Comparison of ENCODE assay signal across 9 cellular contexts in the genomic region with DNA sequence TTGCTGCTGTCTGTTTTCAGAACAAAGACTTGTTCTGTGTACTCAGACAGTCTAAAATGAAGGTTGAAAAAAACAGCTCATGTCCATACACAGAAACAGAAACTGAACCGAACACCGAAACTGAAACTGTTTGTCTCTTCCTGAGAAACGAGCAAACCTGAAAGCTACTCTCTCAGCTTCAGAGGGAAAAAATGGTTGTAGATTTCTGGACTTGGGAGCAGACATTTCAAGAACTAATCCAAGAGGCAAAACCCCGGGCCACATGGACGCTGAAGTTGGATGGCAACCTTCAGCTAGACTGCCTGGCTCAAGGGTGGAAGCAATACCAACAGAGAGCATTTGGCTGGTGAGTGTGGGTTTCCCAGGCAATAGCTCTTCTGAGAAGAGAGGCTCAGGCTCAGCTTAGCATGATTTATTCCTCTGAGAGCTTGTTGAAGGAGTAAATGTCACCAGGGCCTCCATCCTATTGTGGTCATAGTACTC. TPM values are rescaled to one million over a fixed set of nuclear protein-coding genes. Genes with fewer than 3 reads are reported as not detected.
A peak's percentile ranks its signal among the peaks of the same experiment; 100 is the strongest.
DNase-seq lines count a peak whose midpoint lies in the region; ATAC-seq, FAIRE-seq and TF ChIP-seq lines count a peak whose summit lies in the region.
"Had no signal": no experiment of that assay in that cellular context is flagged by ENCODE, and none has a peak within 500 bp of the region (broad histone marks: within the 10 kb centered on the region; RNA-seq: fewer than 3 reads in every experiment).

TSS of gene RTP4 (plus strand) at position 135 of the 483 bp plus-strand sequence. CDS start at position 192, 57 bp downstream.

- H3K27ac ChIP-seq in KOPT-K1 (ENCODE audit: low read depth, low read length, poor library complexity, severe bottlenecking) = peak within 1 kb of the TSS; percentile 94
- H3K27ac ChIP-seq: cardiac muscle cell had no signal

- DNase-seq in GM04503 (ENCODE audit: low read depth) = peak; percentile 44
- DNase-seq in activated CD8-positive, alpha-beta memory T cell treated with anti-CD3 and anti-CD28 coated beads, Interleukin-2, amount 50 U/mL, for 4 hours = peak; percentile 15
- DNase-seq in neural crest cell (ENCODE audit: low read depth, low spot score) = no peak
- DNase-seq in urothelium cell line (ENCODE audit: low spot score) = peak; percentile 22
- no peak for DNase-seq in NCI-H2171 treated with DMSO at 0.1 percent for 48 hours (lab: John Stamatoyannopoulos, UW)

- no peaks in the 10 kb centered on the region for H3K9me3 ChIP-seq in KOPT-K1 (ENCODE audit: insufficient read depth, low read length, poor library complexity, severe bottlenecking)

- H3K36me3 ChIP-seq in KOPT-K1 (ENCODE audit: insufficient read depth, low read length) = peaks cover 26% of the 10 kb centered on the region
- H3K36me3 ChIP-seq: cardiac muscle cell had no signal

- no peaks in the 10 kb centered on the region for H3K36me3 Mint-ChIP-seq in neural crest cell (ENCODE audit: low read depth)

- TF ChIP-seq CTCF in neural crest cell (conservative IDR thresholded peaks at IDR 0.05) = no peak

- peaks cover 3% of the 10 kb centered on the region for H3K9me3 Mint-ChIP-seq in neural crest cell

- ATAC-seq in GM21529 (IDR thresholded peaks at IDR 0.05; ENCODE audit: unreplicated experiment) (peak; percentile 95), esophagus mucosa (peak; percentile 49)

- H3K4me3 Mint-ChIP-seq in neural crest cell = no peak within 1 kb of the TSS

- peak within 1 kb of the TSS; percentile 47 for H3K27ac Mint-ChIP-seq in neural crest cell (ENCODE audit: unreplicated experiment)

- H3K27me3 Mint-ChIP-seq in neural crest cell (ENCODE audit: low read depth) = no peaks in the 10 kb centered on the region

- H3K4me1 Mint-ChIP-seq in neural crest cell = no peaks in the 10 kb centered on the region

- FAIRE-seq in urothelium cell line (lab: Jason Lieb, UNC) = no peak

RNA-seq across cellular contexts. Expression of gene RTP4, which starts in this region (rescaled TPM):
- total RNA-seq in esophagus mucosa (1.8 TPM), neural crest cell (not detected in 2 replicates)
- total RNA-seq: cardiac muscle cell had no signal

Comparison
In these comparisons a context has a peak if more than half of its experiments do, and no peak if none do; other contexts are left out.
1. DNase-seq: peak in GM04503 (single experiment), activated CD8-positive, alpha-beta memory T cell treated with anti-CD3 and anti-CD28 coated beads, Interleukin-2, amount 50 U/mL, for 4 hours (single experiment) and urothelium cell line (single experiment); none in neural crest cell (single experiment) and NCI-H2171 treated with DMSO at 0.1 percent for 48 hours (single experiment).